ENCODE assay signal across 2 cellular contexts in the genomic region with DNA sequence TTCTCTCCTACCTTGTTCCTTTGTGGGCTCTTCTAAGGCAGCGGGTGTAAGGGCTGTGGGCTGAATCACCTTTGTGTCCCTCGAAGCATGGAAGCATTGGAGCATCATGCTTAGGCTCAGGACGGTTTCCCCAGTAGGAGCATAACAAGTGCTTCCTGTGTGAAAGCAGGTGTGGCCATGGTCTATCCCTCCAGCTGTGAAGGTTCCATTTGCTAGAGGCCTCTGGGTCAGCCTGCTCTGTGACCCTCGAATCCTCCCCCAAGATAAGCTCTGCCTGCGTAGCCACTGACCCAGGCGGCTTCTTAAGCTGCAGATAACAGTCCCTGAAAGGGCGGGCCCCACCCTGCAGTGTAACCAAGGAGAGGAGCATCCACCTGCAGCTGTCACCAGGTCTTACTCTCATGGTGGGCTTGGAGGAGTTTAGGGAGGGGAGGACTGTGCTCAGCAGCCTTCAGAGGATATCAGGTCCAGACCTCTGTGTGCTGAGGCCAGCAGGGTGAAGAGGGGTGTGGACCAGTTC.
TF ChIP-seq lines count a peak whose summit lies in the region.

No MANE protein-coding gene starts in this region.

TF ChIP-seq in GM12878, 131 proteins besides CTCF, POLR2A, EP300 and RAD21:
- TF ChIP-seq LARP7 (IDR thresholded peaks at IDR 0.05) (no peak), FOXM1 (IDR thresholded peaks at IDR 0.05; ENCODE audit: low read depth, low read length) (no peak), ESRRA (IDR thresholded peaks at IDR 0.05; ENCODE audit: low read length) (no peak), MEF2B (IDR thresholded peaks at IDR 0.05; ENCODE audit: partially characterized antibody, poor library complexity, severe bottlenecking) (no peak), IKZF2 (IDR thresholded peaks at IDR 0.05) (no peak), PAX5 (IDR thresholded peaks at IDR 0.05; ENCODE audit: borderline replicate concordance, low read depth, low read length) (no peak), STAT3 (IDR thresholded peaks at IDR 0.05; ENCODE audit: low read depth, low read length) (no peak), FOS (IDR thresholded peaks at IDR 0.05; ENCODE audit: borderline replicate concordance, extremely low read depth, insufficient read length) (no peak), SREBF2 (IDR thresholded peaks at IDR 0.05; ENCODE audit: low read length) (no peak), SUPT20H (IDR thresholded peaks at IDR 0.05; ENCODE audit: borderline replicate concordance, control insufficient read depth, low read depth, low read length) (no peak), POU2F2 (IDR thresholded peaks at IDR 0.05; ENCODE audit: borderline replicate concordance, low read depth, low read length) (no peak), SIX5 (IDR thresholded peaks at IDR 0.05; ENCODE audit: low read depth, low read length, severe bottlenecking) (no peak), CBX5 (IDR thresholded peaks at IDR 0.05; ENCODE audit: low read depth) (no peak), MYC (IDR thresholded peaks at IDR 0.05; ENCODE audit: insufficient read depth, insufficient read length, insufficient replicate concordance, low read length, severe bottlenecking) (no peak), RAD51 (IDR thresholded peaks at IDR 0.05) (no peak)
- TF ChIP-seq, protein P1, sequence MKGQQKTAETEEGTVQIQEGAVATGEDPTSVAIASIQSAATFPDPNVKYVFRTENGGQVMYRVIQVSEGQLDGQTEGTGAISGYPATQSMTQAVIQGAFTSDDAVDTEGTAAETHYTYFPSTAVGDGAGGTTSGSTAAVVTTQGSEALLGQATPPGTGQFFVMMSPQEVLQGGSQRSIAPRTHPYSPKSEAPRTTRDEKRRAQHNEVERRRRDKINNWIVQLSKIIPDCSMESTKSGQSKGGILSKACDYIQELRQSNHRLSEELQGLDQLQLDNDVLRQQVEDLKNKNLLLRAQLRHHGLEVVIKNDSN (IDR thresholded peaks at IDR 0.05; ENCODE audit: borderline replicate concordance, extremely low read length, insufficient read depth, low read depth, low read length): no peak
- TF ChIP-seq, protein P2, sequence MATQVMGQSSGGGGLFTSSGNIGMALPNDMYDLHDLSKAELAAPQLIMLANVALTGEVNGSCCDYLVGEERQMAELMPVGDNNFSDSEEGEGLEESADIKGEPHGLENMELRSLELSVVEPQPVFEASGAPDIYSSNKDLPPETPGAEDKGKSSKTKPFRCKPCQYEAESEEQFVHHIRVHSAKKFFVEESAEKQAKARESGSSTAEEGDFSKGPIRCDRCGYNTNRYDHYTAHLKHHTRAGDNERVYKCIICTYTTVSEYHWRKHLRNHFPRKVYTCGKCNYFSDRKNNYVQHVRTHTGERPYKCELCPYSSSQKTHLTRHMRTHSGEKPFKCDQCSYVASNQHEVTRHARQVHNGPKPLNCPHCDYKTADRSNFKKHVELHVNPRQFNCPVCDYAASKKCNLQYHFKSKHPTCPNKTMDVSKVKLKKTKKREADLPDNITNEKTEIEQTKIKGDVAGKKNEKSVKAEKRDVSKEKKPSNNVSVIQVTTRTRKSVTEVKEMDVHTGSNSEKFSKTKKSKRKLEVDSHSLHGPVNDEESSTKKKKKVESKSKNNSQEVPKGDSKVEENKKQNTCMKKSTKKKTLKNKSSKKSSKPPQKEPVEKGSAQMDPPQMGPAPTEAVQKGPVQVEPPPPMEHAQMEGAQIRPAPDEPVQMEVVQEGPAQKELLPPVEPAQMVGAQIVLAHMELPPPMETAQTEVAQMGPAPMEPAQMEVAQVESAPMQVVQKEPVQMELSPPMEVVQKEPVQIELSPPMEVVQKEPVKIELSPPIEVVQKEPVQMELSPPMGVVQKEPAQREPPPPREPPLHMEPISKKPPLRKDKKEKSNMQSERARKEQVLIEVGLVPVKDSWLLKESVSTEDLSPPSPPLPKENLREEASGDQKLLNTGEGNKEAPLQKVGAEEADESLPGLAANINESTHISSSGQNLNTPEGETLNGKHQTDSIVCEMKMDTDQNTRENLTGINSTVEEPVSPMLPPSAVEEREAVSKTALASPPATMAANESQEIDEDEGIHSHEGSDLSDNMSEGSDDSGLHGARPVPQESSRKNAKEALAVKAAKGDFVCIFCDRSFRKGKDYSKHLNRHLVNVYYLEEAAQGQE (IDR thresholded peaks at IDR 0.05; ENCODE audit: low read depth, low read length): no peak
- TF ChIP-seq, protein P3, sequence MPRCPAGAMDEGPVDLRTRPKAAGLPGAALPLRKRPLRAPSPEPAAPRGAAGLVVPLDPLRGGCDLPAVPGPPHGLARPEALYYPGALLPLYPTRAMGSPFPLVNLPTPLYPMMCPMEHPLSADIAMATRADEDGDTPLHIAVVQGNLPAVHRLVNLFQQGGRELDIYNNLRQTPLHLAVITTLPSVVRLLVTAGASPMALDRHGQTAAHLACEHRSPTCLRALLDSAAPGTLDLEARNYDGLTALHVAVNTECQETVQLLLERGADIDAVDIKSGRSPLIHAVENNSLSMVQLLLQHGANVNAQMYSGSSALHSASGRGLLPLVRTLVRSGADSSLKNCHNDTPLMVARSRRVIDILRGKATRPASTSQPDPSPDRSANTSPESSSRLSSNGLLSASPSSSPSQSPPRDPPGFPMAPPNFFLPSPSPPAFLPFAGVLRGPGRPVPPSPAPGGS (IDR thresholded peaks at IDR 0.05; ENCODE audit: borderline replicate concordance, insufficient read depth, low read depth, low read length, poor library complexity, severe bottlenecking): no peak

TF ChIP-seq in SK-N-SH treated with all-trans-retinoic acid at 6 μM for 48 hours, 23 proteins besides CTCF, POLR2A, EP300 and RAD21:
- TF ChIP-seq ZC3H10 (CRISPR knock-in tag; IDR thresholded peaks at IDR 0.05): no peak
- TF ChIP-seq, protein P4, sequence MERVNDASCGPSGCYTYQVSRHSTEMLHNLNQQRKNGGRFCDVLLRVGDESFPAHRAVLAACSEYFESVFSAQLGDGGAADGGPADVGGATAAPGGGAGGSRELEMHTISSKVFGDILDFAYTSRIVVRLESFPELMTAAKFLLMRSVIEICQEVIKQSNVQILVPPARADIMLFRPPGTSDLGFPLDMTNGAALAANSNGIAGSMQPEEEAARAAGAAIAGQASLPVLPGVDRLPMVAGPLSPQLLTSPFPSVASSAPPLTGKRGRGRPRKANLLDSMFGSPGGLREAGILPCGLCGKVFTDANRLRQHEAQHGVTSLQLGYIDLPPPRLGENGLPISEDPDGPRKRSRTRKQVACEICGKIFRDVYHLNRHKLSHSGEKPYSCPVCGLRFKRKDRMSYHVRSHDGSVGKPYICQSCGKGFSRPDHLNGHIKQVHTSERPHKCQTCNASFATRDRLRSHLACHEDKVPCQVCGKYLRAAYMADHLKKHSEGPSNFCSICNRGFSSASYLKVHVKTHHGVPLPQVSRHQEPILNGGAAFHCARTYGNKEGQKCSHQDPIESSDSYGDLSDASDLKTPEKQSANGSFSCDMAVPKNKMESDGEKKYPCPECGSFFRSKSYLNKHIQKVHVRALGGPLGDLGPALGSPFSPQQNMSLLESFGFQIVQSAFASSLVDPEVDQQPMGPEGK (CRISPR knock-in tag; IDR thresholded peaks at IDR 0.05; ENCODE audit: borderline replicate concordance): no peak
- no peak for TF ChIP-seq PPARA (CRISPR knock-in tag; IDR thresholded peaks at IDR 0.05; ENCODE audit: borderline replicate concordance)
- TF ChIP-seq ZNF565 (CRISPR knock-in tag; conservative IDR thresholded peaks at IDR 0.05; ENCODE audit: low read depth): no peak
- no peak for TF ChIP-seq SNAI2 (CRISPR knock-in tag; IDR thresholded peaks at IDR 0.05)
- TF ChIP-seq, protein P5, sequence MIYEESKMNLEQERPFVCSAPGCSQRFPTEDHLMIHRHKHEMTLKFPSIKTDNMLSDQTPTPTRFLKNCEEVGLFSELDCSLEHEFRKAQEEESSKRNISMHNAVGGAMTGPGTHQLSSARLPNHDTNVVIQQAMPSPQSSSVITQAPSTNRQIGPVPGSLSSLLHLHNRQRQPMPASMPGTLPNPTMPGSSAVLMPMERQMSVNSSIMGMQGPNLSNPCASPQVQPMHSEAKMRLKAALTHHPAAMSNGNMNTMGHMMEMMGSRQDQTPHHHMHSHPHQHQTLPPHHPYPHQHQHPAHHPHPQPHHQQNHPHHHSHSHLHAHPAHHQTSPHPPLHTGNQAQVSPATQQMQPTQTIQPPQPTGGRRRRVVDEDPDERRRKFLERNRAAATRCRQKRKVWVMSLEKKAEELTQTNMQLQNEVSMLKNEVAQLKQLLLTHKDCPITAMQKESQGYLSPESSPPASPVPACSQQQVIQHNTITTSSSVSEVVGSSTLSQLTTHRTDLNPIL (CRISPR knock-in tag; IDR thresholded peaks at IDR 0.05; ENCODE audit: low read depth): no peak
- TF ChIP-seq TCF4 (CRISPR knock-in tag; IDR thresholded peaks at IDR 0.05; ENCODE audit: borderline replicate concordance): no peak
- TF ChIP-seq ZNF70 (CRISPR knock-in tag; IDR thresholded peaks at IDR 0.05): no peak
- TF ChIP-seq OSR1 (CRISPR knock-in tag; IDR thresholded peaks at IDR 0.05): no peak
